ENCODE assay signal across 8 cellular contexts in the genomic region with DNA sequence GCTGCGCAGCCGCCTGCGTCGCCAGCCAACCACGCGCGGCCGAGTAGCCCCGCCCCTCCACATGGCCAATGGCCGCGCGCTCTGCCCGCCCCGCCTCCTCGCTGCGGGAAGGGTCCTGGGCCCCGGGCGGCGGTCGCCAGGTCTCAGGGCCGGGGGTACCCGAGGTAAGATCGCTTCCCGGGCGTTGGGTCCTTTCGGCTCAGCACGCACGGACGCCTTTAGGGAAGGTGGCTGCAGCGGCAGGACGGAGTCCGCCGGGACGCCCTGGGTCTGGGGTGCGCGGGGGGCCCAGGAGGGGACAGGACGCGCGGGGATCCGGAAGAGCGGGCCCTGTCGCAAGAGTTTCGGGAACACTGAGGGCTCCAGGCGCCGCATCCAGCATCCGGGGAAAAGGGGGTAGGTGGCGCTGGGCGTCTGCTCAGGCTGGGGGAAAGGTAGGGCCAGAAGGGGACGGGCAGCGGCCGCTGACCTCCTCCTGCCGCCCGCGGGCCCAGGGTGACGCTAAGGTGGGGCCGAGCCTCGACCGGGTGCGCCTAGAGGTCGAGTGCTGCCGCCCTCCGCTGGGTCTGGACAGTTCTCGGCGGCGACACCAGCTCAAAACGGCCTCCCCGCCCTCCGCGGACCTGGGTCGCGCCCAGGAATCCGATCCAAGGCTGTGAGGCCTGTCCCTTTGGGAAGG. TPM values are rescaled to one million over a fixed set of nuclear protein-coding genes. Genes with fewer than 3 reads are reported as not detected.
DNase-seq lines count a peak whose midpoint lies in the region; ATAC-seq and TF ChIP-seq lines count a peak whose summit lies in the region.

A gene (plus strand): TSS at position 95 of the 679 bp plus-strand sequence. CDS start 7,791 bp downstream, outside the sequence.

- H4K20me1 ChIP-seq in PC-3 (ENCODE audit: low read length) = no peaks in the 10 kb centered on the region

- H3K4me1 ChIP-seq in PC-3 (ENCODE audit: insufficient read depth, low read length) (peaks cover 50% of the 10 kb centered on the region), mucosa of rectum (ENCODE audit: control insufficient read depth in 2 of 2, insufficient read depth in 2 of 2, low read length in 2 of 2) (peaks cover 28 to 33% of the 10 kb centered on the region in 2 donors)

- no peaks in the 10 kb centered on the region for H3F3A ChIP-seq in PC-3 (ENCODE audit: low read length, unreplicated experiment)

- H3K9ac ChIP-seq in PC-3 (ENCODE audit: low read length) (peak within 1 kb of the TSS; percentile 98), mucosa of rectum (ENCODE audit: low read depth in 1 of 2, low read length in 2 of 2) (peak within 1 kb of the TSS; percentile 94 to 100)

- ATAC-seq in GM21447 (IDR thresholded peaks at IDR 0.05; ENCODE audit: unreplicated experiment) (peak; percentile 87), PC-3 (peak; percentile 86)

- H2AFZ ChIP-seq in PC-3 (ENCODE audit: low read length) = peak within 1 kb of the TSS; percentile 86

- CTCF ChIA-PET in PC-3 (lab: Charles Lee) = no interaction called here

- intact Hi-C loops in PC-3 (cut with micrococcal nuclease) = loop anchor here (2.0 kb wide), 1 partner anchor 26 kb away; a partner anchor contains a TSS

- peak within 1 kb of the TSS; percentile 100 for H3K4me2 ChIP-seq in PC-3 (ENCODE audit: low read length)

- H3K27ac ChIP-seq in PC-3 (ENCODE audit: low read length) = peak within 1 kb of the TSS; percentile 94
- H3K27ac ChIP-seq in mucosa of rectum (ENCODE audit: low read depth in 2 of 2, low read length in 2 of 2) = peak within 1 kb of the TSS; percentile 96 to 97

- peaks cover 42% of the 10 kb centered on the region for H3K79me2 ChIP-seq in PC-3 (ENCODE audit: low read length)

- TF ChIP-seq CTCF in PC-3 (conservative IDR thresholded peaks at IDR 0.05; ENCODE audit: low read depth, low read length) (no peak), epithelial cell of proximal tubule (conservative IDR thresholded peaks at IDR 0.05; ENCODE audit: low read depth, low read length) (no peak)

- no peaks in the 10 kb centered on the region for H3K9me2 ChIP-seq in PC-3 (replicated peaks; ENCODE audit: low read length)

- POLR2A ChIA-PET in PC-3 (lab: Charles Lee; ENCODE audit: unreplicated experiment) = interaction anchor here (0.5 kb wide), 1 partner anchor 491 kb away, joined by 7 read pairs; no protein-coding TSS in a partner anchor

- H3K9me3 ChIP-seq in PC-3 (ENCODE audit: low read length) = no peaks in the 10 kb centered on the region
- H3K9me3 ChIP-seq in mucosa of rectum (ENCODE audit: control insufficient read depth in 2 of 2, low read length in 2 of 2) = no peaks in the 10 kb centered on the region

- H3K27me3 ChIP-seq in PC-3 (ENCODE audit: low read length) (no peaks in the 10 kb centered on the region), mucosa of rectum (ENCODE audit: control insufficient read depth in 2 of 2, insufficient read depth in 2 of 2, low read length in 2 of 2) (no peaks in the 10 kb centered on the region)

- H3K36me3 ChIP-seq in PC-3 (ENCODE audit: low read depth, low read length) (no peaks in the 10 kb centered on the region), mucosa of rectum (ENCODE audit: control insufficient read depth in 2 of 2, insufficient read depth in 2 of 2, low read length in 2 of 2) (peaks cover 0 to 2% of the 10 kb centered on the region in 2 donors)

- no TSS peak for BruUV-seq in PC-3 (replicated peaks; lab: Mats Ljungman, UMichigan)

- peak within 1 kb of the TSS; percentile 94 for H3K4me3 ChIP-seq in PC-3 (ENCODE audit: low read length)
- H3K4me3 ChIP-seq in epithelial cell of proximal tubule (ENCODE audit: low read depth, low read length) = peak within 1 kb of the TSS; percentile 99
- H3K4me3 ChIP-seq in mucosa of rectum (ENCODE audit: low read length in 2 of 2) = peak within 1 kb of the TSS; percentile 78 to 96

- DNase-seq in DMS 273 (lab: John Stamatoyannopoulos, UW; ENCODE audit: unreplicated experiment) (peak; percentile 94), HuH-7 (ENCODE audit: low spot score) (peak; percentile 98), PC-3 (peak; percentile 88), epithelial cell of proximal tubule (ENCODE audit: low read depth) (no peak)
- DNase-seq in activated T-cell treated with anti-CD3 and anti-CD28 coated beads, Interleukin-2, amount 50 U/mL, for 1 hour = peak; percentile 87
- peak; percentile 54 to 70 for DNase-seq in stimulated activated CD8-positive, alpha-beta memory T cell treated with anti-CD3 and anti-CD28 coated beads, Interleukin-4, amount 100 ng/mL, for 4 hours (ENCODE audit: low read depth in 2 of 2, low spot score in 1 of 2)

RNA-seq across cellular contexts. Expression of the gene that starts here (rescaled TPM):
- total RNA-seq in PC-3 (2014; rRNA removed) = 38.7 and 44.8 TPM in 2 replicates
- total RNA-seq in epithelial cell of proximal tubule = 20.8 and 22.2 TPM in 2 replicates
